ENCODE assay signal across 27 cellular contexts in genomic region chr2:17460401-17461086, GRCh38. TPM values are rescaled to one million over a fixed set of nuclear protein-coding genes. Genes with fewer than 3 reads are reported as not detected.
"Had no signal": no experiment of that assay in that cellular context is flagged by ENCODE, and none has a peak within 500 bp of the region (broad histone marks: within the 10 kb centered on the region; RNA-seq: fewer than 3 reads in every experiment).

No MANE protein-coding gene starts in this region.

- H3K4me3 ChIP-seq: gastrocnemius medialis, heart right ventricle, left ventricle myocardium inferior, lower lobe of right lung, psoas muscle, spleen, testis, transverse colon had no signal

- H3K4me1 ChIP-seq: gastrocnemius medialis, heart right ventricle, left ventricle myocardium inferior, lower lobe of right lung, parathyroid adenoma, psoas muscle, spleen, testis, transverse colon had no signal

- H3K27me3 ChIP-seq: gastrocnemius medialis, heart right ventricle, spleen, testis, transverse colon had no signal

- H2AFZ ChIP-seq: parathyroid adenoma had no signal

- H3K27ac Mint-ChIP-seq: dendritic cell treated with granulocyte-macrophage colony-stimulating factor and Interleukin-4, amounts not matched to agents 40 ng/mL and 50 ng/mL, for 4 days; effector memory CD8-positive, alpha-beta T cell; memory B cell; nephron progenitor cell; stimulated activated memory B cell treated with anti-CD40 and anti-IgM and Interleukin-4, amounts not matched to agents 10 μg/mL and 1 μg/mL and 100 μg/mL, for 72 hours; stimulated activated naive CD8-positive, alpha-beta T cell treated with anti-CD3 and anti-CD28 coated beads, Interleukin-15, Interleukin-2, amounts not matched to agents 100 ng/mL and 50 ng/mL, for 24 hours had no signal

- H3K79me2 ChIP-seq: parathyroid adenoma had no signal

- H3K9ac ChIP-seq: parathyroid adenoma had no signal

- H3K36me3 Mint-ChIP-seq: memory B cell; stimulated activated memory B cell treated with anti-CD40 and anti-IgM and Interleukin-4, amounts not matched to agents 10 μg/mL and 1 μg/mL and 100 μg/mL, for 72 hours had no signal

- H3K4me3 Mint-ChIP-seq: dendritic cell treated with granulocyte-macrophage colony-stimulating factor and Interleukin-4, amounts not matched to agents 40 ng/mL and 50 ng/mL, for 4 days; effector memory CD8-positive, alpha-beta T cell; memory B cell; nephron progenitor cell; stimulated activated memory B cell treated with anti-CD40 and anti-IgM and Interleukin-4, amounts not matched to agents 10 μg/mL and 1 μg/mL and 100 μg/mL, for 72 hours; stimulated activated naive CD8-positive, alpha-beta T cell treated with anti-CD3 and anti-CD28 coated beads, Interleukin-15, Interleukin-2, amounts not matched to agents 100 ng/mL and 50 ng/mL, for 24 hours had no signal

- H3K36me3 ChIP-seq: gastrocnemius medialis, heart right ventricle, left ventricle myocardium inferior, lower lobe of right lung, spleen, transverse colon had no signal

- H3K9me3 Mint-ChIP-seq: dendritic cell treated with granulocyte-macrophage colony-stimulating factor and Interleukin-4, amounts not matched to agents 40 ng/mL and 50 ng/mL, for 4 days; memory B cell; nephron progenitor cell; stimulated activated memory B cell treated with anti-CD40 and anti-IgM and Interleukin-4, amounts not matched to agents 10 μg/mL and 1 μg/mL and 100 μg/mL, for 72 hours had no signal

- H3K9me3 ChIP-seq: gastrocnemius medialis, left ventricle myocardium inferior, lower lobe of right lung, psoas muscle, spleen, testis, transverse colon had no signal

- H3K27me3 Mint-ChIP-seq: dendritic cell treated with granulocyte-macrophage colony-stimulating factor and Interleukin-4, amounts not matched to agents 40 ng/mL and 50 ng/mL, for 4 days; effector memory CD8-positive, alpha-beta T cell; memory B cell; stimulated activated naive CD8-positive, alpha-beta T cell treated with anti-CD3 and anti-CD28 coated beads, Interleukin-15, Interleukin-2, amounts not matched to agents 100 ng/mL and 50 ng/mL, for 24 hours had no signal

- DNase-seq: cerebellar nuclear complex; effector memory CD8-positive, alpha-beta T cell; gastrocnemius medialis; heart right ventricle; hypothalamus; left cardiac atrium; left ventricle myocardium inferior; lower lobe of right lung; midbrain; nephron progenitor cell; psoas muscle; spleen; stimulated activated CD4-positive, alpha-beta T cell treated with anti-CD3 and anti-CD28 coated beads, Interleukin-15, amount 100 ng/mL, for 24 hours; stimulated activated CD4-positive, alpha-beta T cell treated with anti-CD3 and anti-CD28 coated beads, Interleukin-1b, Interleukin-23, amount 100 ng/mL, for 48 hours; stimulated activated CD4-positive, alpha-beta T cell treated with anti-CD3 and anti-CD28 coated beads, Interleukin-4, amount 100 ng/mL, for 24 hours; testis; transverse colon had no signal

- H3K27ac ChIP-seq: gastrocnemius medialis, heart right ventricle, left ventricle myocardium inferior, lower lobe of right lung, parathyroid adenoma, psoas muscle, spleen, testis, transverse colon had no signal

- FAIRE-seq: colon had no signal

- ATAC-seq: effector memory CD8-positive, alpha-beta T cell; gastrocnemius medialis; heart right ventricle; left cardiac atrium; lower lobe of right lung; psoas muscle; sciatic nerve; stimulated activated memory B cell treated with anti-CD40 and anti-IgM and Interleukin-4, amounts not matched to agents 10 μg/mL and 1 μg/mL and 100 μg/mL, for 72 hours had no signal

- H3K4me1 Mint-ChIP-seq: memory B cell; stimulated activated memory B cell treated with anti-CD40 and anti-IgM and Interleukin-4, amounts not matched to agents 10 μg/mL and 1 μg/mL and 100 μg/mL, for 72 hours had no signal

RNA-seq across cellular contexts. Expression of gene RAD51AP2, which starts 57.7 kb away (rescaled TPM):
- total RNA-seq: gastrocnemius medialis, lower lobe of right lung, omental fat pad, sciatic nerve, skeletal muscle tissue, spleen, ureter had no signal
- polyA plus RNA-seq: spleen had no signal
